Comparison of ENCODE assay signal across 8 cellular contexts in genomic region chr10:18140149-18140956, GRCh38. TPM values are rescaled to one million over a fixed set of nuclear protein-coding genes. Genes with fewer than 3 reads are reported as not detected.
A peak's percentile ranks its signal among the peaks of the same experiment; 100 is the strongest.
DNase-seq lines count a peak whose midpoint lies in the region; ATAC-seq, FAIRE-seq and TF ChIP-seq lines count a peak whose summit lies in the region.

CACNB2 (plus strand) TSS chr10:18140424.

- H3K9me3 ChIP-seq in small intestine (ENCODE audit: control insufficient read depth, low read depth) = no peaks in the 10 kb centered on the region

- H3K27me3 ChIP-seq in bronchial epithelial cell (ENCODE audit: control insufficient read depth, insufficient read depth, low read length) (peaks cover 2% of the 10 kb centered on the region), small intestine (ENCODE audit: control insufficient read depth in 2 of 2, insufficient read depth in 2 of 2, low read length in 2 of 2) (no peaks in the 10 kb centered on the region)

- H3K4me3 ChIP-seq in bronchial epithelial cell (ENCODE audit: low read depth, low read length) (peak within 1 kb of the TSS; percentile 23), small intestine (ENCODE audit: low read depth in 1 of 2, low read length in 2 of 2) (peak within 1 kb of the TSS; percentile 64 to 69)

- peak within 1 kb of the TSS in 1 of 2 donors; percentile 79 for H3K27ac ChIP-seq in small intestine (ENCODE audit: low read depth in 1 of 2, low read length in 1 of 2)

- WGBS in small intestine, 3 donors = 0 to 1% (median 1%) methylated on average over 80 to 100 of the region's 100 CpGs

- TF ChIP-seq CTCF in AG09319 (IDR thresholded peaks at IDR 0.05; ENCODE audit: low read depth, low read length) = no peak
- TF ChIP-seq CTCF in bronchial epithelial cell (IDR thresholded peaks at IDR 0.05; ENCODE audit: insufficient read depth, low read length, severe bottlenecking) = no peak

- peak; percentile 15 for DNase-seq in AG09319 (ENCODE audit: extremely low read depth, low read depth)
- DNase-seq in bronchial epithelial cell (ENCODE audit: low read depth) = no peak
- peak; percentile 65 for DNase-seq in iris pigment epithelial cell (ENCODE audit: low read depth)
- peak; percentile 63 for DNase-seq in small intestine
- DNase-seq in UCSD-AML1 (lab: John Stamatoyannopoulos, UW; ENCODE audit: unreplicated experiment) = no peak
- DNase-seq in stimulated activated naive CD4-positive, alpha-beta T cell treated with Interleukin-2 at 50 U/mL for 16 hours (lab: John Stamatoyannopoulos, UW) = no peak

- FAIRE-seq in bronchial epithelial cell (lab: Jason Lieb, UNC) (no peak), small intestine (lab: Jason Lieb, UNC) (no peak)

- ATAC-seq in HG03354 (IDR thresholded peaks at IDR 0.05; ENCODE audit: poor library complexity, severe bottlenecking, unreplicated experiment) = peak; percentile 55
- no peak for ATAC-seq in HG02588 (IDR thresholded peaks at IDR 0.05; ENCODE audit: unreplicated experiment)

- H3K4me1 ChIP-seq in small intestine (ENCODE audit: control insufficient read depth in 2 of 2, insufficient read depth in 1 of 2, low read depth in 1 of 2, low read length in 1 of 2) = no peaks in the 10 kb centered on the region

- H3K36me3 ChIP-seq in bronchial epithelial cell (ENCODE audit: control insufficient read depth, insufficient read depth, low read length) = no peaks in the 10 kb centered on the region
- no peaks in the 10 kb centered on the region for H3K36me3 ChIP-seq in small intestine (ENCODE audit: control insufficient read depth in 2 of 2, insufficient read depth in 2 of 2, low read length in 2 of 2)

RNA-seq across cellular contexts. Expression of gene CACNB2, which starts in this region (rescaled TPM):
- total RNA-seq in bronchial epithelial cell = 0.13 TPM in 1 of 2 replicates, not detected in the other
- 1 to 10 TPM in 2 of 3 donors, under 1 TPM in 1; 0.27 to 2.9 (median 1.8) TPM for polyA plus RNA-seq in small intestine

Comparison
In these comparisons a context has a peak if more than half of its experiments do, and no peak if none do; other contexts are left out.
1. DNase-seq: peak in AG09319 (single experiment), iris pigment epithelial cell (single experiment) and small intestine (single experiment); none in bronchial epithelial cell (single experiment), UCSD-AML1 (single experiment) and stimulated activated naive CD4-positive, alpha-beta T cell treated with Interleukin-2 at 50 U/mL for 16 hours (single experiment).